8 cellular contexts compared by ENCODE assay signal in genomic region chrX:130111220-130111934, GRCh38. TPM values are rescaled to one million over a fixed set of nuclear protein-coding genes. Genes with fewer than 3 reads are reported as not detected.
A peak's percentile ranks its signal among the peaks of the same experiment; 100 is the strongest.
DNase-seq lines count a peak whose midpoint lies in the region; ATAC-seq and TF ChIP-seq lines count a peak whose summit lies in the region.

No MANE protein-coding gene starts in this region.

- POLR2A ChIA-PET in Caco-2 (lab: Charles Lee) = no interaction called here

- ATAC-seq in HG03520 (IDR thresholded peaks at IDR 0.05; ENCODE audit: unreplicated experiment) = no peak

- no peak for DNase-seq in Caco-2
- DNase-seq in HT1080 (ENCODE audit: low read depth) = peak; percentile 20
- no peak for DNase-seq in glomerular visceral epithelial cell (ENCODE audit: extremely low spot score)
- DNase-seq in midbrain (lab: John Stamatoyannopoulos, UW) = no peak
- no peak for DNase-seq in NCI-H1694 (lab: John Stamatoyannopoulos, UW)

- H3K36me3 ChIP-seq in Caco-2 (ENCODE audit: control insufficient read depth, insufficient read depth, low read length) (no peaks in the 10 kb centered on the region), neutrophil (no peaks in the 10 kb centered on the region)

- H3K9me3 ChIP-seq in Caco-2 = no peaks in the 10 kb centered on the region
- no peaks in the 10 kb centered on the region for H3K9me3 ChIP-seq in neutrophil

- CTCF ChIA-PET in Caco-2 (lab: Charles Lee) = no interaction called here

- H3K4me3 ChIP-seq in Caco-2 (ENCODE audit: low read depth, low read length) = peak overlapping the region; percentile 70
- H3K4me3 ChIP-seq in neutrophil (ENCODE audit: low read depth in 1 of 2, low read length in 1 of 2) = peak overlapping the region; percentile 58 to 70

- TF ChIP-seq CTCF in Caco-2 (IDR thresholded peaks at IDR 0.05; ENCODE audit: insufficient read depth in 1 of 2, low read depth in 1 of 2, low read length in 1 of 2, severe bottlenecking in 1 of 2, unreplicated experiment in 1 of 2) (no peak), neutrophil (IDR thresholded peaks at IDR 0.05) (no peak)

- no peaks in the 10 kb centered on the region for H3K27me3 Mint-ChIP-seq in Caco-2 (ENCODE audit: insufficient read depth, unreplicated experiment)
- peaks cover 2% of the 10 kb centered on the region for H3K27me3 Mint-ChIP-seq in dendritic cell treated with granulocyte-macrophage colony-stimulating factor and Interleukin-4, amounts not matched to agents 40 ng/mL and 50 ng/mL, for 4 days

- no peak overlapping the region for H3K27ac Mint-ChIP-seq in Caco-2 (ENCODE audit: unreplicated experiment)
- H3K27ac Mint-ChIP-seq in dendritic cell treated with granulocyte-macrophage colony-stimulating factor and Interleukin-4, amounts not matched to agents 40 ng/mL and 50 ng/mL, for 4 days = peak overlapping the region; percentile 65

- BruUV-seq in Caco-2 (replicated peaks; lab: Mats Ljungman, UMichigan) = TSS peak; percentile 34

- peaks cover 7% of the 10 kb centered on the region; the same call in 1 of the 2 replicates for H3K4me1 ChIP-seq in Caco-2
- peaks cover 30 to 33% of the 10 kb centered on the region in 2 experiments for H3K4me1 ChIP-seq in neutrophil (ENCODE audit: control insufficient read depth in 1 of 2, insufficient read depth in 1 of 2, low read depth in 1 of 2, low read length in 1 of 2)

- peak overlapping the region; percentile 90 for H3K4me3 Mint-ChIP-seq in Caco-2 (ENCODE audit: unreplicated experiment)
- H3K4me3 Mint-ChIP-seq in dendritic cell treated with granulocyte-macrophage colony-stimulating factor and Interleukin-4, amounts not matched to agents 40 ng/mL and 50 ng/mL, for 4 days = peak overlapping the region; percentile 63

- H3K27me3 ChIP-seq in Caco-2 (replicated peaks; ENCODE audit: control insufficient read depth, insufficient read depth, low read length) (no peaks in the 10 kb centered on the region), neutrophil (no peaks in the 10 kb centered on the region)

- intact Hi-C loops in Caco-2 (cut with micrococcal nuclease; ENCODE audit: unreplicated experiment) = no loop called here
- intact Hi-C loops in dendritic cell treated with granulocyte-macrophage colony-stimulating factor and Interleukin-4, amounts not matched to agents 40 ng/mL and 50 ng/mL, for 4 days (cut with micrococcal nuclease) = no loop called here

- peaks cover 10% of the 10 kb centered on the region for H3K4me1 Mint-ChIP-seq in Caco-2 (ENCODE audit: low read depth, unreplicated experiment)
- H3K4me1 Mint-ChIP-seq in dendritic cell treated with granulocyte-macrophage colony-stimulating factor and Interleukin-4, amounts not matched to agents 40 ng/mL and 50 ng/mL, for 4 days (ENCODE audit: low read depth) = peaks cover 59% of the 10 kb centered on the region

- H3K27ac ChIP-seq in neutrophil = peak overlapping the region; percentile 97

- H3K36me3 Mint-ChIP-seq in Caco-2 (ENCODE audit: insufficient read depth, unreplicated experiment) = no peaks in the 10 kb centered on the region
- peaks cover 27% of the 10 kb centered on the region for H3K36me3 Mint-ChIP-seq in dendritic cell treated with granulocyte-macrophage colony-stimulating factor and Interleukin-4, amounts not matched to agents 40 ng/mL and 50 ng/mL, for 4 days (ENCODE audit: low read depth)

- H3K9me3 Mint-ChIP-seq in Caco-2 (ENCODE audit: unreplicated experiment) = no peaks in the 10 kb centered on the region
- no peaks in the 10 kb centered on the region for H3K9me3 Mint-ChIP-seq in dendritic cell treated with granulocyte-macrophage colony-stimulating factor and Interleukin-4, amounts not matched to agents 40 ng/mL and 50 ng/mL, for 4 days

RNA-seq across cellular contexts. Expression of gene ELF4, which starts 1.1 kb away (rescaled TPM):
- 24.3 and 25.3 TPM in 2 replicates for total RNA-seq in Caco-2 (2022)
- 13.1 and 18.2 TPM in 2 replicates for total RNA-seq in HT1080 (2014; rRNA removed; shearing (Covaris generic))
- 17.3 and 19.6 TPM in 2 replicates for polyA plus RNA-seq in HT1080 (2015; cell fraction: cytosol; rRNA removed)
- 11.3 and 12.7 TPM in 2 replicates for polyA plus RNA-seq in HT1080 (2015; cell fraction: nucleus; rRNA removed)

RNA-seq across cellular contexts. Expression of gene AIFM1, which starts 54.3 kb away (rescaled TPM):
- total RNA-seq in Caco-2 (2022) = 53.0 and 55.4 TPM in 2 replicates
- 27.0 and 28.3 TPM in 2 replicates for total RNA-seq in HT1080 (2014; rRNA removed; shearing (Covaris generic))
- 26.7 and 30.8 TPM in 2 replicates for polyA plus RNA-seq in HT1080 (2015; cell fraction: cytosol; rRNA removed)
- 34.4 and 44.5 TPM in 2 replicates for polyA plus RNA-seq in HT1080 (2015; cell fraction: nucleus; rRNA removed)
